ENCODE assay signal across 8 cellular contexts in genomic region chr11:32006799-32007388, GRCh38.
DNase-seq lines count a peak whose midpoint lies in the region; ATAC-seq lines count a peak whose summit lies in the region.

No MANE protein-coding gene starts in this region.

- WGBS in mesendoderm (ENCODE audit: extremely low coverage, insufficient coverage, low lambda C conversion rate), result no CpG with 5 or more reads among the region's 5 CpGs

- H3K4me3 ChIP-seq in mesendoderm (ENCODE audit: low read length), result no peak overlapping the region

- H2BK120ac ChIP-seq in mesendoderm (ENCODE audit: low read depth, low read length), result no peak overlapping the region

- no peaks in the 10 kb centered on the region for H3K79me1 ChIP-seq in mesendoderm (ENCODE audit: low read length)

- H2BK15ac ChIP-seq in mesendoderm (replicated peaks; ENCODE audit: low read depth), result no peak overlapping the region

- H3K27ac ChIP-seq in mesendoderm (ENCODE audit: low read depth, low read length), result no peak overlapping the region

- no peak overlapping the region for H3K9ac ChIP-seq in mesendoderm (ENCODE audit: low read length)

- H3K36me3 ChIP-seq in mesendoderm (ENCODE audit: control insufficient read depth, insufficient read depth, low read length), result no peaks in the 10 kb centered on the region

- H3K4me1 ChIP-seq in mesendoderm (ENCODE audit: control insufficient read depth, low read depth, low read length), result no peaks in the 10 kb centered on the region

- H4K5ac ChIP-seq in mesendoderm (ENCODE audit: low read length), result no peak overlapping the region

- H3K18ac ChIP-seq in mesendoderm (ENCODE audit: low read length), result no peak overlapping the region

- no peak overlapping the region for H4K8ac ChIP-seq in mesendoderm (ENCODE audit: low read depth, low read length)

- H3K4ac ChIP-seq in mesendoderm (ENCODE audit: low read depth, low read length), result no peak overlapping the region

- H3K27me3 ChIP-seq in mesendoderm (ENCODE audit: insufficient read depth, low read length, poor library complexity), result no peaks in the 10 kb centered on the region

- H2BK5ac ChIP-seq in mesendoderm (ENCODE audit: low read length), result no peak overlapping the region

- no peaks in the 10 kb centered on the region for H3K79me2 ChIP-seq in mesendoderm (ENCODE audit: control insufficient read depth, insufficient read depth, low read length)

- DNase-seq in COR-L47 (lab: John Stamatoyannopoulos, UW) (peak; percentile 26), NOMO-1 treated with DMSO at 0.1 percent for 48 hours (lab: John Stamatoyannopoulos, UW; ENCODE audit: unreplicated experiment) (peak; percentile 54), dedifferentiated amniotic fluid mesenchymal stem cell (ENCODE audit: extremely low spot score) (peak; percentile 55), mesendoderm (peak; percentile 63)
- no peak for DNase-seq in activated T-cell treated with anti-CD3 and anti-CD28 coated beads, Interleukin-2, amount 50 U/mL, for 1 hour
- no peak for DNase-seq in central memory CD4-positive, alpha-beta T cell

- no peak overlapping the region for H3K23ac ChIP-seq in mesendoderm (ENCODE audit: low read length)

- ATAC-seq in GM18861 (IDR thresholded peaks at IDR 0.05; ENCODE audit: unreplicated experiment) (peak; percentile 67), HG03439 (IDR thresholded peaks at IDR 0.05; ENCODE audit: unreplicated experiment) (peak; percentile 69)

- H3K4me2 ChIP-seq in mesendoderm (ENCODE audit: low read length), result no peak overlapping the region

- no peak overlapping the region for H3K56ac ChIP-seq in mesendoderm (ENCODE audit: low read length)

- H2AK5ac ChIP-seq in mesendoderm (ENCODE audit: low read length), result no peak overlapping the region

Comparison
In these comparisons a context has a peak if more than half of its experiments do, and no peak if none do; other contexts are left out.
1. DNase-seq: peak in COR-L47 (single experiment), NOMO-1 treated with DMSO at 0.1 percent for 48 hours (single experiment), dedifferentiated amniotic fluid mesenchymal stem cell (single experiment) and mesendoderm (single experiment); none in activated T-cell treated with anti-CD3 and anti-CD28 coated beads, Interleukin-2, amount 50 U/mL, for 1 hour (single experiment) and central memory CD4-positive, alpha-beta T cell (single experiment).